Comparison of ENCODE assay signal across 27 cellular contexts in the genomic region with DNA sequence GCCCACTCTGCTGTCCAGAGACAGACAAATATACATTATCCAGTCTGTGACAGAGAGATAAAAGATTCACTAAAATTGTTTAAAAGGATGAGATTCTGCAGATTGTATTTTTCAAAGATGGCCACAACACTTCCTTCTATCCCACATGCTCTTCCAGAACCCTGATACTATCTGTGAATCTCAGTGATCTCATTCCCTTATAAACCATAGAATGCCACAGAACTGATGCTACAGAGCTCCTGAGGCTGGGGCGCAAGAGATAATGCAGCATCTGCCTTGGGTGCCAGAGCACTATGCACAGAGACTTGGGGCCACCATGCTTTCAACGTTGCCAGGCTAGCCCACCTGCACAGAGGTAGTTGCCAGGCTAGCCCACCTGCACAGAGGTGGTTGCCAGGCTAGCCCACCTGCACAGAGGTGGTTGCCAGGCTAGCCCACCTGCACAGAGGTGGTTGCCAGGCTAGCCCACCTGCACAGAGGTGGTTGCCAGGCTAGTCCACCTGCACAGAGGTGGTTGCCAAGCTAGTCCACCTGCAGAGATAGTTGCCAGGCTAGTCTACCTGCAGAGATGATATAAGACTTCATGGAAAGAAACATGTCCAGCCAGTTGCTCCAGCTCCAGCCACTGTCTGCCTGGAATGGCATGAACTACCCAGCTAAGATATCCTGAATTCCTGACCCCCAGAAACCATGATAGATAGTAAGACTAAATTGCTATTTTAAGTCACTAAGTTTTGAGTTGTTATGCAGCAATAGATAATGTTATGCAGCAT. TPM values are rescaled to one million over a fixed set of nuclear protein-coding genes. Genes with fewer than 3 reads are reported as not detected.
"Had no signal": no experiment of that assay in that cellular context is flagged by ENCODE, and none has a peak within 500 bp of the region (broad histone marks: within the 10 kb centered on the region; RNA-seq: fewer than 3 reads in every experiment).

No MANE protein-coding gene starts in this region.

- H2AFZ ChIP-seq: PC-9 had no signal

- H3K27me3 ChIP-seq: brain microvascular endothelial cell, MG63 had no signal

- FAIRE-seq: TTC549 had no signal

- H3K4me2 ChIP-seq: PC-9 had no signal

- H3K36me3 ChIP-seq: brain microvascular endothelial cell, MG63 had no signal

- H3K4me3 ChIP-seq: MG63, PC-9 had no signal

- H3K9me3 ChIP-seq: MG63 had no signal

- H3K27ac ChIP-seq: brain microvascular endothelial cell, PC-9 had no signal

- ATAC-seq: activated CD8-positive, alpha-beta T cell treated with anti-CD3 and anti-CD28 coated beads for 36 hours; activated T-cell treated with anti-CD3 and anti-CD28 coated beads, Interleukin-2, amount 50 U/mL, for 72 hours; activated T-helper 17 cell treated with anti-CD3 and anti-CD28 coated beads, Interleukin-2, amount 50 U/mL, for 72 hours had no signal

- DNase-seq: activated CD4-positive, alpha-beta T cell treated with anti-CD3 and anti-CD28 coated beads, Interleukin-2, amount 10 ng/mL, durations not matched to agents 24 days and 14 days; activated CD4-positive, alpha-beta T cell treated with anti-CD3 and anti-CD28 coated beads, Interleukin-2, amount 50 U/mL, for 4 hours; activated CD8-positive, alpha-beta T cell treated with anti-CD3 and anti-CD28 coated beads for 36 hours; activated naive CD4-positive, alpha-beta T cell; activated naive CD4-positive, alpha-beta T cell treated with anti-CD3 and anti-CD28 coated beads, Interleukin-2, amount 50 U/mL, for 16 hours; activated naive CD8-positive, alpha-beta T cell treated with anti-CD3 and anti-CD28 coated beads for 36 hours; activated T-cell treated with anti-CD3 and anti-CD28 coated beads, Interleukin-2, amount 50 U/mL, for 1 hour; activated T-cell treated with anti-CD3 and anti-CD28 coated beads, Interleukin-2, amount 50 U/mL, for 72 hours; amniotic stem cell; aorta; central memory CD4-positive, alpha-beta T cell; NCI-H1048; NCI-H1105 treated with DMSO at 0.1 percent for 48 hours; NCI-H1436; NCI-H1694; NCI-H1930; NCI-H2081 treated with DMSO at 0.1 percent for 48 hours; NCI-H226; NCI-H524 treated with DMSO at 0.1 percent for 48 hours; NCI-H748 treated with DMSO at 0.1 percent for 48 hours; NK-92 treated with Interleukin-12 subunit alpha and Interleukin-12 subunit beta, amount 100 ng/mL, for 24 hours; Right ventricle myocardium superior had no signal

RNA-seq across cellular contexts. Expression of a gene that starts 26.6 kb away (rescaled TPM):
- total RNA-seq: activated CD4-positive, alpha-beta T cell treated with anti-CD3 and anti-CD28 coated beads, Interleukin-2, amount 10 ng/mL, durations not matched to agents 24 days and 14 days; activated CD8-positive, alpha-beta T cell treated with anti-CD3 and anti-CD28 coated beads for 36 hours; activated naive CD8-positive, alpha-beta T cell treated with anti-CD3 and anti-CD28 coated beads for 36 hours; activated T-helper 17 cell treated with anti-CD3 and anti-CD28 coated beads, Interleukin-2, amount 50 U/mL, for 72 hours; Right ventricle myocardium superior had no signal
